Comparison of ENCODE assay signal across 1 cellular context in the genomic region with DNA sequence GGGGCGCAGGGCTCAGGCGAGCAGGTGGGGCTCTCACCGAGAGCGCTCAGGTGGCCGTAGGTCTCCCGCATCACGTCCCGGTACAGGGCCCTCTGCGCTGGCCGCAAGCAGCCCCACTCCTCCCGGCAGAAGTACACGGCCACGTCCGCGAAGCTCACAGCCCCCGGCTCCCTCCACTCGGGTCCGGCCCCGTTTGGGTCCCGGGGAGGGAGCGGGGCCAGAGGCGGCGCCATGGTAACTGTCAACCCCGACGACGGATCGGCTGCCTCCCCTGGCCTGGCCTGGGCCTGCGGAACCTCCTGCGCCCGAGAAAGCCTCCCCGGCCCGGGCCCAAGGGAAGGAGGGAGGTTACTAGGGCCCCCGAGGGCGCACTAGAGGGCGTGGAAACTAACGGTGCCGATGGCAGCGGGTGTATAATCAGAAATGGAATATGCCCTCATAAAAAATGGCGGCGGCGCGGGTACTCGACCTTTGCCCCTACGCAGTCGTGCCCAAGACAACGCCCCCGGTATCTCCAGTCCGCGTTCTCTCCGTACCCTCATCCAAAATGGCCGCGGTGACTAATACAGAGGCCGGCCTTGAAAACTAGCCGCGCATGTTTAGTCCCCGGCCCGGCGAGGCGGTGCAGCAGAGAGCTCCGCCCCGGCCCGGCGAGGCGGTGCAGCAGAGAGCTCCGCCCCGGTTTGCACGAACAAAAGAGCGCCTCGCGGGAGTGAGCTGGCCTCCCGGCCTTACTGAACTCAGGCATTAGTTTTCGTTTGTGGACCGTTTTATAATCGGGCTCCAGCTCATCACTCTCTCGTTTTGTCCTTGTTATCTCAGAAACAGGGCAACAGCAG.
TF ChIP-seq lines count a peak whose summit lies in the region.

A gene (minus strand): TSS at position 425 of the 839 bp plus-strand sequence. CDS start 192 bp downstream, at position 233.

TF ChIP-seq in GM12878, 131 proteins besides CTCF, POLR2A, EP300 and RAD21 (continued from another document and continues in another):
- TF ChIP-seq, protein P1, sequence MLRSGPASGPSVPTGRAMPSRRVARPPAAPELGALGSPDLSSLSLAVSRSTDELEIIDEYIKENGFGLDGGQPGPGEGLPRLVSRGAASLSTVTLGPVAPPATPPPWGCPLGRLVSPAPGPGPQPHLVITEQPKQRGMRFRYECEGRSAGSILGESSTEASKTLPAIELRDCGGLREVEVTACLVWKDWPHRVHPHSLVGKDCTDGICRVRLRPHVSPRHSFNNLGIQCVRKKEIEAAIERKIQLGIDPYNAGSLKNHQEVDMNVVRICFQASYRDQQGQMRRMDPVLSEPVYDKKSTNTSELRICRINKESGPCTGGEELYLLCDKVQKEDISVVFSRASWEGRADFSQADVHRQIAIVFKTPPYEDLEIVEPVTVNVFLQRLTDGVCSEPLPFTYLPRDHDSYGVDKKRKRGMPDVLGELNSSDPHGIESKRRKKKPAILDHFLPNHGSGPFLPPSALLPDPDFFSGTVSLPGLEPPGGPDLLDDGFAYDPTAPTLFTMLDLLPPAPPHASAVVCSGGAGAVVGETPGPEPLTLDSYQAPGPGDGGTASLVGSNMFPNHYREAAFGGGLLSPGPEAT (IDR thresholded peaks at IDR 0.05; ENCODE audit: low read depth): peak; percentile 49; the same call in 1 of the 2 replicates
- TF ChIP-seq SMC3 (IDR thresholded peaks at IDR 0.05; ENCODE audit: borderline replicate concordance, low read length): no peak; the same call in 1 of the 2 replicates
- TF ChIP-seq, protein P2, sequence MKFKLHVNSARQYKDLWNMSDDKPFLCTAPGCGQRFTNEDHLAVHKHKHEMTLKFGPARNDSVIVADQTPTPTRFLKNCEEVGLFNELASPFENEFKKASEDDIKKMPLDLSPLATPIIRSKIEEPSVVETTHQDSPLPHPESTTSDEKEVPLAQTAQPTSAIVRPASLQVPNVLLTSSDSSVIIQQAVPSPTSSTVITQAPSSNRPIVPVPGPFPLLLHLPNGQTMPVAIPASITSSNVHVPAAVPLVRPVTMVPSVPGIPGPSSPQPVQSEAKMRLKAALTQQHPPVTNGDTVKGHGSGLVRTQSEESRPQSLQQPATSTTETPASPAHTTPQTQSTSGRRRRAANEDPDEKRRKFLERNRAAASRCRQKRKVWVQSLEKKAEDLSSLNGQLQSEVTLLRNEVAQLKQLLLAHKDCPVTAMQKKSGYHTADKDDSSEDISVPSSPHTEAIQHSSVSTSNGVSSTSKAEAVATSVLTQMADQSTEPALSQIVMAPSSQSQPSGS (IDR thresholded peaks at IDR 0.05; ENCODE audit: low read length): no peak
- TF ChIP-seq YBX1 (IDR thresholded peaks at IDR 0.05): no peak
- TF ChIP-seq SIX5 (IDR thresholded peaks at IDR 0.05; ENCODE audit: low read depth, low read length, severe bottlenecking): peak; percentile 77
- 0 out of 2 replicates have a peak, but pooled peaks have one; percentile 43 for TF ChIP-seq RUNX3 (IDR thresholded peaks at IDR 0.05; ENCODE audit: low read length)
- TF ChIP-seq IRF4 (IDR thresholded peaks at IDR 0.05; ENCODE audit: low read depth, low read length): no peak
- TF ChIP-seq CBFB (IDR thresholded peaks at IDR 0.05; ENCODE audit: low read depth): peak; percentile 45; the same call in 1 of the 2 replicates
- no peak for TF ChIP-seq ZBED1 (IDR thresholded peaks at IDR 0.05; ENCODE audit: borderline replicate concordance)
- TF ChIP-seq SUZ12 (IDR thresholded peaks at IDR 0.05; ENCODE audit: unreplicated experiment): no peak
- peak; percentile 99 for TF ChIP-seq NR2C1 (IDR thresholded peaks at IDR 0.05)
- no peak for TF ChIP-seq CBX5 (IDR thresholded peaks at IDR 0.05; ENCODE audit: low read depth)
- 0 out of 2 replicates have a peak, but pooled peaks have one; percentile 52 for TF ChIP-seq MEF2A (IDR thresholded peaks at IDR 0.05; ENCODE audit: insufficient read depth, low read depth, low read length)
- peak; percentile 34; the same call in 1 of the 2 replicates for TF ChIP-seq ATF7 (IDR thresholded peaks at IDR 0.05; ENCODE audit: low read depth)
- TF ChIP-seq CREM (IDR thresholded peaks at IDR 0.05; ENCODE audit: low read depth): peak; percentile 85; the same call in 1 of the 2 replicates
- no peak for TF ChIP-seq NFIC (IDR thresholded peaks at IDR 0.05; ENCODE audit: low read depth, low read length)
- no peak for TF ChIP-seq MEF2B (IDR thresholded peaks at IDR 0.05; ENCODE audit: partially characterized antibody, poor library complexity, severe bottlenecking)
- TF ChIP-seq RCOR1 (conservative IDR thresholded peaks at IDR 0.05; ENCODE audit: low read depth, low read length): no peak
- TF ChIP-seq PAX5 (IDR thresholded peaks at IDR 0.05; ENCODE audit: borderline replicate concordance, low read depth, low read length): no peak
- peak; percentile 61 for TF ChIP-seq KLF5 (IDR thresholded peaks at IDR 0.05; ENCODE audit: partially characterized antibody)
- TF ChIP-seq CBX3 (IDR thresholded peaks at IDR 0.05; ENCODE audit: borderline replicate concordance, low read depth): no peak
- TF ChIP-seq POLR2AphosphoS5 (IDR thresholded peaks at IDR 0.05; ENCODE audit: low read length): peak; percentile 38
- TF ChIP-seq LARP7 (IDR thresholded peaks at IDR 0.05): peak; percentile 47; the same call in 1 of the 2 replicates
- peak; percentile 53; the same call in 1 of the 2 replicates for TF ChIP-seq TBL1XR1 (IDR thresholded peaks at IDR 0.05; ENCODE audit: low read depth, low read length)
- TF ChIP-seq, protein P3, sequence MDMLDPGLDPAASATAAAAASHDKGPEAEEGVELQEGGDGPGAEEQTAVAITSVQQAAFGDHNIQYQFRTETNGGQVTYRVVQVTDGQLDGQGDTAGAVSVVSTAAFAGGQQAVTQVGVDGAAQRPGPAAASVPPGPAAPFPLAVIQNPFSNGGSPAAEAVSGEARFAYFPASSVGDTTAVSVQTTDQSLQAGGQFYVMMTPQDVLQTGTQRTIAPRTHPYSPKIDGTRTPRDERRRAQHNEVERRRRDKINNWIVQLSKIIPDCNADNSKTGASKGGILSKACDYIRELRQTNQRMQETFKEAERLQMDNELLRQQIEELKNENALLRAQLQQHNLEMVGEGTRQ (IDR thresholded peaks at IDR 0.05; ENCODE audit: borderline replicate concordance, low read depth, low read length): no peak
- TF ChIP-seq, protein P4, sequence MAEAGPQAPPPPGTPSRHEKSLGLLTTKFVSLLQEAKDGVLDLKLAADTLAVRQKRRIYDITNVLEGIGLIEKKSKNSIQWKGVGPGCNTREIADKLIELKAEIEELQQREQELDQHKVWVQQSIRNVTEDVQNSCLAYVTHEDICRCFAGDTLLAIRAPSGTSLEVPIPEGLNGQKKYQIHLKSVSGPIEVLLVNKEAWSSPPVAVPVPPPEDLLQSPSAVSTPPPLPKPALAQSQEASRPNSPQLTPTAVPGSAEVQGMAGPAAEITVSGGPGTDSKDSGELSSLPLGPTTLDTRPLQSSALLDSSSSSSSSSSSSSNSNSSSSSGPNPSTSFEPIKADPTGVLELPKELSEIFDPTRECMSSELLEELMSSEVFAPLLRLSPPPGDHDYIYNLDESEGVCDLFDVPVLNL (IDR thresholded peaks at IDR 0.05; ENCODE audit: low read depth, low read length): 0 out of 2 replicates have a peak, but pooled peaks have one; percentile 12
- TF ChIP-seq SRF (IDR thresholded peaks at IDR 0.05; ENCODE audit: low read depth in 2 of 2, low read length in 2 of 2): no peak
- peak; percentile 79 for TF ChIP-seq NR2C2 (IDR thresholded peaks at IDR 0.05; ENCODE audit: borderline replicate concordance, control insufficient read depth, insufficient read length, low read depth)
- no peak for TF ChIP-seq ZNF622 (IDR thresholded peaks at IDR 0.05)
- TF ChIP-seq SMARCA5 (IDR thresholded peaks at IDR 0.05): peak; percentile 57; the same call in 1 of the 2 replicates
- peak; percentile 97 for TF ChIP-seq IKZF1 (conservative IDR thresholded peaks at IDR 0.05)
- peak; percentile 74 to 90 for TF ChIP-seq EGR1 (IDR thresholded peaks at IDR 0.05; ENCODE audit: borderline replicate concordance in 1 of 2, low read depth in 2 of 2, low read length in 2 of 2)
- TF ChIP-seq ZNF24 (IDR thresholded peaks at IDR 0.05): no peak
- no peak for TF ChIP-seq RBBP5 (conservative IDR thresholded peaks at IDR 0.05)
- TF ChIP-seq NR2F1 (conservative IDR thresholded peaks at IDR 0.05): peak; percentile 97
- peak; percentile 72; the same call in 1 of the 2 replicates for TF ChIP-seq RB1 (IDR thresholded peaks at IDR 0.05; ENCODE audit: borderline replicate concordance)
- TF ChIP-seq, protein P5, sequence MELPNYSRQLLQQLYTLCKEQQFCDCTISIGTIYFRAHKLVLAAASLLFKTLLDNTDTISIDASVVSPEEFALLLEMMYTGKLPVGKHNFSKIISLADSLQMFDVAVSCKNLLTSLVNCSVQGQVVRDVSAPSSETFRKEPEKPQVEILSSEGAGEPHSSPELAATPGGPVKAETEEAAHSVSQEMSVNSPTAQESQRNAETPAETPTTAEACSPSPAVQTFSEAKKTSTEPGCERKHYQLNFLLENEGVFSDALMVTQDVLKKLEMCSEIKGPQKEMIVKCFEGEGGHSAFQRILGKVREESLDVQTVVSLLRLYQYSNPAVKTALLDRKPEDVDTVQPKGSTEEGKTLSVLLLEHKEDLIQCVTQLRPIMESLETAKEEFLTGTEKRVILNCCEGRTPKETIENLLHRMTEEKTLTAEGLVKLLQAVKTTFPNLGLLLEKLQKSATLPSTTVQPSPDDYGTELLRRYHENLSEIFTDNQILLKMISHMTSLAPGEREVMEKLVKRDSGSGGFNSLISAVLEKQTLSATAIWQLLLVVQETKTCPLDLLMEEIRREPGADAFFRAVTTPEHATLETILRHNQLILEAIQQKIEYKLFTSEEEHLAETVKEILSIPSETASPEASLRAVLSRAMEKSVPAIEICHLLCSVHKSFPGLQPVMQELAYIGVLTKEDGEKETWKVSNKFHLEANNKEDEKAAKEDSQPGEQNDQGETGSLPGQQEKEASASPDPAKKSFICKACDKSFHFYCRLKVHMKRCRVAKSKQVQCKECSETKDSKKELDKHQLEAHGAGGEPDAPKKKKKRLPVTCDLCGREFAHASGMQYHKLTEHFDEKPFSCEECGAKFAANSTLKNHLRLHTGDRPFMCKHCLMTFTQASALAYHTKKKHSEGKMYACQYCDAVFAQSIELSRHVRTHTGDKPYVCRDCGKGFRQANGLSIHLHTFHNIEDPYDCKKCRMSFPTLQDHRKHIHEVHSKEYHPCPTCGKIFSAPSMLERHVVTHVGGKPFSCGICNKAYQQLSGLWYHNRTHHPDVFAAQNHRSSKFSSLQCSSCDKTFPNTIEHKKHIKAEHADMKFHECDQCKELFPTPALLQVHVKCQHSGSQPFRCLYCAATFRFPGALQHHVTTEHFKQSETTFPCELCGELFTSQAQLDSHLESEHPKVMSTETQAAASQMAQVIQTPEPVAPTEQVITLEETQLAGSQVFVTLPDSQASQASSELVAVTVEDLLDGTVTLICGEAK (IDR thresholded peaks at IDR 0.05; ENCODE audit: borderline replicate concordance): peak; percentile 42; the same call in 1 of the 2 replicates
- peak; percentile 80; the same call in 1 of the 2 replicates for TF ChIP-seq MXI1 (IDR thresholded peaks at IDR 0.05; ENCODE audit: low read depth, low read length)
- TF ChIP-seq PML (IDR thresholded peaks at IDR 0.05; ENCODE audit: low read length): no peak; the same call in 1 of the 2 replicates
- TF ChIP-seq ZSCAN29 (IDR thresholded peaks at IDR 0.05): no peak
- TF ChIP-seq, protein P6, sequence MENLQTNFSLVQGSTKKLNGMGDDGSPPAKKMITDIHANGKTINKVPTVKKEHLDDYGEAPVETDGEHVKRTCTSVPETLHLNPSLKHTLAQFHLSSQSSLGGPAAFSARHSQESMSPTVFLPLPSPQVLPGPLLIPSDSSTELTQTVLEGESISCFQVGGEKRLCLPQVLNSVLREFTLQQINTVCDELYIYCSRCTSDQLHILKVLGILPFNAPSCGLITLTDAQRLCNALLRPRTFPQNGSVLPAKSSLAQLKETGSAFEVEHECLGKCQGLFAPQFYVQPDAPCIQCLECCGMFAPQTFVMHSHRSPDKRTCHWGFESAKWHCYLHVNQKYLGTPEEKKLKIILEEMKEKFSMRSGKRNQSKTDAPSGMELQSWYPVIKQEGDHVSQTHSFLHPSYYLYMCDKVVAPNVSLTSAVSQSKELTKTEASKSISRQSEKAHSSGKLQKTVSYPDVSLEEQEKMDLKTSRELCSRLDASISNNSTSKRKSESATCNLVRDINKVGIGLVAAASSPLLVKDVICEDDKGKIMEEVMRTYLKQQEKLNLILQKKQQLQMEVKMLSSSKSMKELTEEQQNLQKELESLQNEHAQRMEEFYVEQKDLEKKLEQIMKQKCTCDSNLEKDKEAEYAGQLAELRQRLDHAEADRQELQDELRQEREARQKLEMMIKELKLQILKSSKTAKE (IDR thresholded peaks at IDR 0.05; ENCODE audit: low read depth, poor library complexity, severe bottlenecking): peak; percentile 46
- no peak for TF ChIP-seq MYC (IDR thresholded peaks at IDR 0.05; ENCODE audit: insufficient read depth, insufficient read length, insufficient replicate concordance, low read length, severe bottlenecking)
- peak in 1 of 2 experiments; percentile 43; a peak in 1 of 4 replicates for TF ChIP-seq BHLHE40 (IDR thresholded peaks at IDR 0.05; ENCODE audit: borderline replicate concordance in 1 of 2, low read depth in 2 of 2, low read length in 1 of 2)
- TF ChIP-seq SP1 (IDR thresholded peaks at IDR 0.05; ENCODE audit: low read depth, low read length): peak; percentile 48
- TF ChIP-seq POLR2AphosphoS2 (IDR thresholded peaks at IDR 0.05; ENCODE audit: low read depth, low read length): peak; percentile 51; the same call in 1 of the 2 replicates
- TF ChIP-seq KAT2A (conservative IDR thresholded peaks at IDR 0.05; ENCODE audit: control insufficient read depth, low read depth, low read length): no peak
- TF ChIP-seq, protein P7, sequence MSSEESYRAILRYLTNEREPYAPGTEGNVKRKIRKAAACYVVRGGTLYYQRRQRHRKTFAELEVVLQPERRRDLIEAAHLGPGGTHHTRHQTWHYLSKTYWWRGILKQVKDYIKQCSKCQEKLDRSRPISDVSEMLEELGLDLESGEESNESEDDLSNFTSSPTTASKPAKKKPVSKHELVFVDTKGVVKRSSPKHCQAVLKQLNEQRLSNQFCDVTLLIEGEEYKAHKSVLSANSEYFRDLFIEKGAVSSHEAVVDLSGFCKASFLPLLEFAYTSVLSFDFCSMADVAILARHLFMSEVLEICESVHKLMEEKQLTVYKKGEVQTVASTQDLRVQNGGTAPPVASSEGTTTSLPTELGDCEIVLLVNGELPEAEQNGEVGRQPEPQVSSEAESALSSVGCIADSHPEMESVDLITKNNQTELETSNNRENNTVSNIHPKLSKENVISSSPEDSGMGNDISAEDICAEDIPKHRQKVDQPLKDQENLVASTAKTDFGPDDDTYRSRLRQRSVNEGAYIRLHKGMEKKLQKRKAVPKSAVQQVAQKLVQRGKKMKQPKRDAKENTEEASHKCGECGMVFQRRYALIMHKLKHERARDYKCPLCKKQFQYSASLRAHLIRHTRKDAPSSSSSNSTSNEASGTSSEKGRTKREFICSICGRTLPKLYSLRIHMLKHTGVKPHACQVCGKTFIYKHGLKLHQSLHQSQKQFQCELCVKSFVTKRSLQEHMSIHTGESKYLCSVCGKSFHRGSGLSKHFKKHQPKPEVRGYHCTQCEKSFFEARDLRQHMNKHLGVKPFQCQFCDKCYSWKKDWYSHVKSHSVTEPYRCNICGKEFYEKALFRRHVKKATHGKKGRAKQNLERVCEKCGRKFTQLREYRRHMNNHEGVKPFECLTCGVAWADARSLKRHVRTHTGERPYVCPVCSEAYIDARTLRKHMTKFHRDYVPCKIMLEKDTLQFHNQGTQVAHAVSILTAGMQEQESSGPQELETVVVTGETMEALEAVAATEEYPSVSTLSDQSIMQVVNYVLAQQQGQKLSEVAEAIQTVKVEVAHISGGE (CRISPR knock-in tag; IDR thresholded peaks at IDR 0.05): no peak
- 0 out of 2 replicates have a peak, but pooled peaks have one; percentile 9 for TF ChIP-seq BACH1 (IDR thresholded peaks at IDR 0.05; ENCODE audit: borderline replicate concordance)
